ENCODE assay signal across 1 cellular context in the genomic region with DNA sequence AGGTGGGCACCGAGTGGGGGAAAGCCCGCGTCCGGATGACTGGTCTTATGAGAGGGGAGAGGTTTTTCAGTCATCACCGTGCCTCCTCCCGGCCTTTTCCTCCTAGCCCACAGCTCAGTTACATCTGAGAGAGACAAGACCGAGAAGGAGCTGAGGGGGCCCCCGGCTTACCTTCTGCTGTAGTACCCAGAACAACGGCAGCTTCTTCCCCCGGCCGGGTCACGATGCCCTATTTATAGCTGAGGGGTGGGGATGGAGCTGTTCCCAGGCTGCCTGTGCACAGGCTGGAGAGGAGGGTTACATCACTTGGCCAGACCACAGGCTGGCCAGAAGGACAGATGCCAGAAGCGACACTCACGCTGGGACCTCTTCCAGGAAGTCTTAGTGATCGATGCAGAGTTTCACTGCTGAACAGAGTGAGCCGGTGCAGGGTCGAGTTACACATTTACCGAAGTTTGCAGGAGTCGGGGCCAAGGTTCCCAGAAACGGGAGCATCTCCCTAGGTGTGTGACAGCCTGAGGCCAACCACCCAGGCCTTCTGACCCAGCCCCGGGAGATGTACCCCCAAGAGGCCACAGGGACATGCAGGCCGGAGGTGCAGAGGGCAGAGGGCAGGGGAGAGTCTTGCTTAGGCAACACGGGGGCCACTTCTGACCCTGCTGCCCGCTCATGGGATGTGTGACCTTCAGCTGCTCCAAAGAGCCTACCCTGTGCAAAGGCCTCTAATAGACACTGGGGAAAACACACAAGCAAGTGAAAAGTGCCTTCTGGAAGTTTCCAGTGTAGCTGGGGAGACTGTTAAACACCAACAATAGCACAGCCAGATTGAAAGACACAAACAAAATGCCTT.
A peak's percentile ranks its signal among the peaks of the same experiment; 100 is the strongest.
TF ChIP-seq lines count a peak whose summit lies in the region.

A gene (minus strand): TSS at position 208 of the 850 bp plus-strand sequence. CDS start 3,299 bp downstream, outside the sequence.

TF ChIP-seq in HepG2, 621 proteins besides CTCF, POLR2A, EP300 and RAD21 (continues in another document):
- TF ChIP-seq ZNF33A (CRISPR knock-in tag; IDR thresholded peaks at IDR 0.05; ENCODE audit: borderline replicate concordance) (peak; percentile 88; the same call in 1 of the 2 replicates), RORA (CRISPR knock-in tag; IDR thresholded peaks at IDR 0.05) (0 out of 2 replicates have a peak, but pooled peaks have one; percentile 73), RARA (CRISPR knock-in tag; IDR thresholded peaks at IDR 0.05) (peak; percentile 99), ZNF143 (CRISPR knock-in tag; IDR thresholded peaks at IDR 0.05) (peak; percentile 52; the same call in 1 of the 2 replicates), ZSCAN9 (CRISPR knock-in tag; IDR thresholded peaks at IDR 0.05; ENCODE audit: borderline replicate concordance) (peak; percentile 96; the same call in 1 of the 2 replicates), ZNF282 (IDR thresholded peaks at IDR 0.05; ENCODE audit: partially characterized antibody) (no peak), ZNF383 (CRISPR knock-in tag; IDR thresholded peaks at IDR 0.05; ENCODE audit: borderline replicate concordance) (no peak), ZNF367 (CRISPR knock-in tag; IDR thresholded peaks at IDR 0.05; ENCODE audit: borderline replicate concordance) (no peak), NCOA1 (CRISPR knock-in tag; IDR thresholded peaks at IDR 0.05) (peak; percentile 99), ZC3H4 (CRISPR knock-in tag; IDR thresholded peaks at IDR 0.05; ENCODE audit: borderline replicate concordance) (no peak), HDAC2 (CRISPR knock-in tag; IDR thresholded peaks at IDR 0.05) (peak; percentile 97), IRX3 (CRISPR knock-in tag; IDR thresholded peaks at IDR 0.05; ENCODE audit: borderline replicate concordance, low read depth) (0 out of 2 replicates have a peak, but pooled peaks have one; percentile 30), HNRNPLL (IDR thresholded peaks at IDR 0.05; ENCODE audit: low read depth, low read length, poor library complexity, severe bottlenecking) (no peak), REPIN1 (CRISPR knock-in tag; IDR thresholded peaks at IDR 0.05; ENCODE audit: borderline replicate concordance, low read depth) (peak; percentile 81; the same call in 1 of the 2 replicates), MYNN (CRISPR knock-in tag; IDR thresholded peaks at IDR 0.05; ENCODE audit: low read depth) (no peak), PHF5A (CRISPR knock-in tag; IDR thresholded peaks at IDR 0.05; ENCODE audit: low read depth, unreplicated experiment) (peak; percentile 56), ZBTB38 (CRISPR knock-in tag; IDR thresholded peaks at IDR 0.05) (peak; percentile 93), ELF3 (CRISPR knock-in tag; IDR thresholded peaks at IDR 0.05) (peak; percentile 96), ZNF850 (CRISPR knock-in tag; conservative IDR thresholded peaks at IDR 0.05) (0 out of 2 replicates have a peak, but pooled peaks have one; percentile 55), ZNF549 (CRISPR knock-in tag; IDR thresholded peaks at IDR 0.05) (no peak), MEIS2 (CRISPR knock-in tag; IDR thresholded peaks at IDR 0.05) (peak; percentile 77), SRSF1 (optimal IDR thresholded peaks at IDR 0.05; ENCODE audit: low read depth, low read length) (peak; percentile 67), RCOR2 (CRISPR knock-in tag; IDR thresholded peaks at IDR 0.05) (peak; percentile 88), ZNF777 (CRISPR knock-in tag; IDR thresholded peaks at IDR 0.05) (peak; percentile 49; the same call in 1 of the 2 replicates), ZFP82 (CRISPR knock-in tag; IDR thresholded peaks at IDR 0.05; ENCODE audit: borderline replicate concordance) (peak; percentile 94), ZNF207 (IDR thresholded peaks at IDR 0.05; ENCODE audit: borderline replicate concordance) (no peak), RFX3 (CRISPR knock-in tag; IDR thresholded peaks at IDR 0.05) (0 out of 2 replicates have a peak, but pooled peaks have one; percentile 31), MXD4 (CRISPR knock-in tag; IDR thresholded peaks at IDR 0.05) (peak; percentile 80), SYNCRIP (IDR thresholded peaks at IDR 0.05; ENCODE audit: insufficient read depth, low read depth, low read length) (no peak), RBM39 (IDR thresholded peaks at IDR 0.05; ENCODE audit: low read depth, low read length, poor library complexity, severe bottlenecking) (peak; percentile 55), NR2C2 (CRISPR knock-in tag; IDR thresholded peaks at IDR 0.05; ENCODE audit: borderline replicate concordance) (peak; percentile 98), NRL (CRISPR knock-in tag; IDR thresholded peaks at IDR 0.05; ENCODE audit: borderline replicate concordance) (peak; percentile 91), HOXD1 (CRISPR knock-in tag; IDR thresholded peaks at IDR 0.05) (peak; percentile 91), ZNF33B (CRISPR knock-in tag; IDR thresholded peaks at IDR 0.05) (0 out of 2 replicates have a peak, but pooled peaks have one; percentile 22), PITX1 (CRISPR knock-in tag; IDR thresholded peaks at IDR 0.05) (peak; percentile 93)
- TF ChIP-seq, protein P1, sequence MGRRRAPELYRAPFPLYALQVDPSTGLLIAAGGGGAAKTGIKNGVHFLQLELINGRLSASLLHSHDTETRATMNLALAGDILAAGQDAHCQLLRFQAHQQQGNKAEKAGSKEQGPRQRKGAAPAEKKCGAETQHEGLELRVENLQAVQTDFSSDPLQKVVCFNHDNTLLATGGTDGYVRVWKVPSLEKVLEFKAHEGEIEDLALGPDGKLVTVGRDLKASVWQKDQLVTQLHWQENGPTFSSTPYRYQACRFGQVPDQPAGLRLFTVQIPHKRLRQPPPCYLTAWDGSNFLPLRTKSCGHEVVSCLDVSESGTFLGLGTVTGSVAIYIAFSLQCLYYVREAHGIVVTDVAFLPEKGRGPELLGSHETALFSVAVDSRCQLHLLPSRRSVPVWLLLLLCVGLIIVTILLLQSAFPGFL (CRISPR knock-in tag; IDR thresholded peaks at IDR 0.05), result no peak
- TF ChIP-seq, protein P2, sequence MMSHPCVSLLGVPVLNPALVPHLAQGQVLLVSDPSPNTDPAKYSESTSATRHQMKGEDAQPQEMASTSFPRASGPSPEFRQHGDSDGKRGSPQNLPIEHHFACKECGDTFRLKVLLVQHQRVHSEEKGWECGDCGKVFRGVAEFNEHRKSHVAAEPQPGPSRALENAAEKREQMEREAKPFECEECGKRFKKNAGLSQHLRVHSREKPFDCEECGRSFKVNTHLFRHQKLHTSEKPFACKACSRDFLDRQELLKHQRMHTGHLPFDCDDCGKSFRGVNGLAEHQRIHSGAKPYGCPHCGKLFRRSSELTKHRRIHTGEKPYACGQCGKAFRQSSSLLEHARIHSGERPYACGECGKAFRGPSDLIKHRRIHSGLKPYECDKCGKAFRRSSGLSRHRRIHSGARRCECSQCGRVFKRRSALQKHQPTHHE (CRISPR knock-in tag; IDR thresholded peaks at IDR 0.05; ENCODE audit: borderline replicate concordance), result peak; percentile 64; the same call in 1 of the 2 replicates
- TF ChIP-seq, protein P3, sequence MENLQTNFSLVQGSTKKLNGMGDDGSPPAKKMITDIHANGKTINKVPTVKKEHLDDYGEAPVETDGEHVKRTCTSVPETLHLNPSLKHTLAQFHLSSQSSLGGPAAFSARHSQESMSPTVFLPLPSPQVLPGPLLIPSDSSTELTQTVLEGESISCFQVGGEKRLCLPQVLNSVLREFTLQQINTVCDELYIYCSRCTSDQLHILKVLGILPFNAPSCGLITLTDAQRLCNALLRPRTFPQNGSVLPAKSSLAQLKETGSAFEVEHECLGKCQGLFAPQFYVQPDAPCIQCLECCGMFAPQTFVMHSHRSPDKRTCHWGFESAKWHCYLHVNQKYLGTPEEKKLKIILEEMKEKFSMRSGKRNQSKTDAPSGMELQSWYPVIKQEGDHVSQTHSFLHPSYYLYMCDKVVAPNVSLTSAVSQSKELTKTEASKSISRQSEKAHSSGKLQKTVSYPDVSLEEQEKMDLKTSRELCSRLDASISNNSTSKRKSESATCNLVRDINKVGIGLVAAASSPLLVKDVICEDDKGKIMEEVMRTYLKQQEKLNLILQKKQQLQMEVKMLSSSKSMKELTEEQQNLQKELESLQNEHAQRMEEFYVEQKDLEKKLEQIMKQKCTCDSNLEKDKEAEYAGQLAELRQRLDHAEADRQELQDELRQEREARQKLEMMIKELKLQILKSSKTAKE (CRISPR knock-in tag; IDR thresholded peaks at IDR 0.05; ENCODE audit: borderline replicate concordance), result peak; percentile 97
- TF ChIP-seq, protein P4, sequence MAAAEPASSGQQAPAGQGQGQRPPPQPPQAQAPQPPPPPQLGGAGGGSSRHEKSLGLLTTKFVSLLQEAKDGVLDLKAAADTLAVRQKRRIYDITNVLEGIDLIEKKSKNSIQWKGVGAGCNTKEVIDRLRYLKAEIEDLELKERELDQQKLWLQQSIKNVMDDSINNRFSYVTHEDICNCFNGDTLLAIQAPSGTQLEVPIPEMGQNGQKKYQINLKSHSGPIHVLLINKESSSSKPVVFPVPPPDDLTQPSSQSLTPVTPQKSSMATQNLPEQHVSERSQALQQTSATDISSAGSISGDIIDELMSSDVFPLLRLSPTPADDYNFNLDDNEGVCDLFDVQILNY (CRISPR knock-in tag; conservative IDR thresholded peaks at IDR 0.05), result no peak
- TF ChIP-seq, protein P5, sequence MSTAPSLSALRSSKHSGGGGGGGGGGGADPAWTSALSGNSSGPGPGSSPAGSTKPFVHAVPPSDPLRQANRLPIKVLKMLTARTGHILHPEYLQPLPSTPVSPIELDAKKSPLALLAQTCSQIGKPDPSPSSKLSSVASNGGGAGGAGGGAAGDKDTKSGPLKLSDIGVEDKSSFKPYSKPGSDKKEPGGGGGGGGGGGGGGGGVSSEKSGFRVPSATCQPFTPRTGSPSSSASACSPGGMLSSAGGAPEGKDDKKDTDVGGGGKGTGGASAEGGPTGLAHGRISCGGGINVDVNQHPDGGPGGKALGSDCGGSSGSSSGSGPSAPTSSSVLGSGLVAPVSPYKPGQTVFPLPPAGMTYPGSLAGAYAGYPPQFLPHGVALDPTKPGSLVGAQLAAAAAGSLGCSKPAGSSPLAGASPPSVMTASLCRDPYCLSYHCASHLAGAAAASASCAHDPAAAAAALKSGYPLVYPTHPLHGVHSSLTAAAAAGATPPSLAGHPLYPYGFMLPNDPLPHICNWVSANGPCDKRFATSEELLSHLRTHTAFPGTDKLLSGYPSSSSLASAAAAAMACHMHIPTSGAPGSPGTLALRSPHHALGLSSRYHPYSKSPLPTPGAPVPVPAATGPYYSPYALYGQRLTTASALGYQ (CRISPR knock-in tag; IDR thresholded peaks at IDR 0.05), result peak; percentile 81
- TF ChIP-seq, protein P6, sequence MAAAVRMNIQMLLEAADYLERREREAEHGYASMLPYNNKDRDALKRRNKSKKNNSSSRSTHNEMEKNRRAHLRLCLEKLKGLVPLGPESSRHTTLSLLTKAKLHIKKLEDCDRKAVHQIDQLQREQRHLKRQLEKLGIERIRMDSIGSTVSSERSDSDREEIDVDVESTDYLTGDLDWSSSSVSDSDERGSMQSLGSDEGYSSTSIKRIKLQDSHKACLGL (CRISPR knock-in tag; IDR thresholded peaks at IDR 0.05), result peak; percentile 76
- TF ChIP-seq, protein P7, sequence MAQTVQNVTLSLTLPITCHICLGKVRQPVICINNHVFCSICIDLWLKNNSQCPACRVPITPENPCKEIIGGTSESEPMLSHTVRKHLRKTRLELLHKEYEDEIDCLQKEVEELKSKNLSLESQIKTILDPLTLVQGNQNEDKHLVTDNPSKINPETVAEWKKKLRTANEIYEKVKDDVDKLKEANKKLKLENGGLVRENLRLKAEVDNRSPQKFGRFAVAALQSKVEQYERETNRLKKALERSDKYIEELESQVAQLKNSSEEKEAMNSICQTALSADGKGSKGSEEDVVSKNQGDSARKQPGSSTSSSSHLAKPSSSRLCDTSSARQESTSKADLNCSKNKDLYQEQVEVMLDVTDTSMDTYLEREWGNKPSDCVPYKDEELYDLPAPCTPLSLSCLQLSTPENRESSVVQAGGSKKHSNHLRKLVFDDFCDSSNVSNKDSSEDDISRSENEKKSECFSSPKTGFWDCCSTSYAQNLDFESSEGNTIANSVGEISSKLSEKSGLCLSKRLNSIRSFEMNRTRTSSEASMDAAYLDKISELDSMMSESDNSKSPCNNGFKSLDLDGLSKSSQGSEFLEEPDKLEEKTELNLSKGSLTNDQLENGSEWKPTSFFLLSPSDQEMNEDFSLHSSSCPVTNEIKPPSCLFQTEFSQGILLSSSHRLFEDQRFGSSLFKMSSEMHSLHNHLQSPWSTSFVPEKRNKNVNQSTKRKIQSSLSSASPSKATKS (CRISPR knock-in tag; IDR thresholded peaks at IDR 0.05), result peak; percentile 95; the same call in 1 of the 2 replicates
- TF ChIP-seq, protein P8, sequence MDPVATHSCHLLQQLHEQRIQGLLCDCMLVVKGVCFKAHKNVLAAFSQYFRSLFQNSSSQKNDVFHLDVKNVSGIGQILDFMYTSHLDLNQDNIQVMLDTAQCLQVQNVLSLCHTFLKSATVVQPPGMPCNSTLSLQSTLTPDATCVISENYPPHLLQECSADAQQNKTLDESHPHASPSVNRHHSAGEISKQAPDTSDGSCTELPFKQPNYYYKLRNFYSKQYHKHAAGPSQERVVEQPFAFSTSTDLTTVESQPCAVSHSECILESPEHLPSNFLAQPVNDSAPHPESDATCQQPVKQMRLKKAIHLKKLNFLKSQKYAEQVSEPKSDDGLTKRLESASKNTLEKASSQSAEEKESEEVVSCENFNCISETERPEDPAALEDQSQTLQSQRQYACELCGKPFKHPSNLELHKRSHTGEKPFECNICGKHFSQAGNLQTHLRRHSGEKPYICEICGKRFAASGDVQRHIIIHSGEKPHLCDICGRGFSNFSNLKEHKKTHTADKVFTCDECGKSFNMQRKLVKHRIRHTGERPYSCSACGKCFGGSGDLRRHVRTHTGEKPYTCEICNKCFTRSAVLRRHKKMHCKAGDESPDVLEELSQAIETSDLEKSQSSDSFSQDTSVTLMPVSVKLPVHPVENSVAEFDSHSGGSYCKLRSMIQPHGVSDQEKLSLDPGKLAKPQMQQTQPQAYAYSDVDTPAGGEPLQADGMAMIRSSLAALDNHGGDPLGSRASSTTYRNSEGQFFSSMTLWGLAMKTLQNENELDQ (CRISPR knock-in tag; IDR thresholded peaks at IDR 0.05; ENCODE audit: borderline replicate concordance), result no peak
- TF ChIP-seq, protein P9, sequence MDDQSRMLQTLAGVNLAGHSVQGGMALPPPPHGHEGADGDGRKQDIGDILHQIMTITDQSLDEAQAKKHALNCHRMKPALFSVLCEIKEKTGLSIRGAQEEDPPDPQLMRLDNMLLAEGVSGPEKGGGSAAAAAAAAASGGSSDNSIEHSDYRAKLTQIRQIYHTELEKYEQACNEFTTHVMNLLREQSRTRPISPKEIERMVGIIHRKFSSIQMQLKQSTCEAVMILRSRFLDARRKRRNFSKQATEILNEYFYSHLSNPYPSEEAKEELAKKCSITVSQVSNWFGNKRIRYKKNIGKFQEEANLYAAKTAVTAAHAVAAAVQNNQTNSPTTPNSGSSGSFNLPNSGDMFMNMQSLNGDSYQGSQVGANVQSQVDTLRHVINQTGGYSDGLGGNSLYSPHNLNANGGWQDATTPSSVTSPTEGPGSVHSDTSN (CRISPR knock-in tag; IDR thresholded peaks at IDR 0.05; ENCODE audit: borderline replicate concordance), result no peak
- TF ChIP-seq, protein P10, sequence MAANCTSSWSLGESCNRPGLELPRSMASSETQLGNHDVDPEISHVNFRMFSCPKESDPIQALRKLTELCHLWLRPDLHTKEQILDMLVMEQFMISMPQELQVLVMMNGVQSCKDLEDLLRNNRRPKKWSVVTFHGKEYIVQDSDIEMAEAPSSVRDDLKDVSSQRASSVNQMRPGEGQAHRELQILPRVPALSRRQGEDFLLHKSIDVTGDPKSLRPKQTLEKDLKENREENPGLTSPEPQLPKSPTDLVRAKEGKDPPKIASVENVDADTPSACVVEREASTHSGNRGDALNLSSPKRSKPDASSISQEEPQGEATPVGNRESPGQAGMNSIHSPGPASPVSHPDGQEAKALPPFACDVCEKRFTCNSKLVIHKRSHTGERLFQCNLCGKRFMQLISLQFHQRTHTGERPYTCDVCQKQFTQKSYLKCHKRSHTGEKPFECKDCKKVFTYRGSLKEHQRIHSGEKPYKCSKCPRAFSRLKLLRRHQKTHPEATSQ (CRISPR knock-in tag; IDR thresholded peaks at IDR 0.05; ENCODE audit: borderline replicate concordance), result peak; percentile 31; the same call in 1 of the 2 replicates
